In genomic region chr10:931326-932318, GRCh38 we compare ENCODE assay signal across 8 cellular contexts. TPM values are rescaled to one million over a fixed set of nuclear protein-coding genes. Genes with fewer than 3 reads are reported as not detected.
A peak's percentile ranks its signal among the peaks of the same experiment; 100 is the strongest.
DNase-seq lines count a peak whose midpoint lies in the region; ATAC-seq and TF ChIP-seq lines count a peak whose summit lies in the region.

Gene LARP4B (minus strand): TSS chr10:931705. CDS start chr10:885721, 45,984 bp downstream.

- intact Hi-C loops in dendritic cell treated with granulocyte-macrophage colony-stimulating factor and Interleukin-4, amounts not matched to agents 40 ng/mL and 50 ng/mL, for 4 days (cut with micrococcal nuclease) = loop anchor here (2.0 kb wide), 2 partner anchors 117 to 125 kb away; partner anchors contain the start of genes IDI1 and WDR37
- intact Hi-C loops in left lung (cut with DNase I) = no loop called here

- peak; percentile 100 for DNase-seq in CD1c-positive myeloid dendritic cell (ENCODE audit: extremely low spot score)
- peak; percentile 97 for DNase-seq in NCI-H774 (lab: John Stamatoyannopoulos, UW)
- peak; percentile 94 for DNase-seq in activated CD4-positive, alpha-beta T cell treated with anti-CD3 and anti-CD28 coated beads, Interleukin-2, amount 50 U/mL, for 4 hours
- DNase-seq in left lung = peak; percentile 97 to 99
- DNase-seq in stimulated activated CD4-positive, alpha-beta T cell treated with anti-CD3 and anti-CD28 coated beads, Interleukin-2, amount 100 ng/mL, for 4 hours (ENCODE audit: low read depth) = peak; percentile 96

- H3K9me3 Mint-ChIP-seq in dendritic cell treated with granulocyte-macrophage colony-stimulating factor and Interleukin-4, amounts not matched to agents 40 ng/mL and 50 ng/mL, for 4 days = no peaks in the 10 kb centered on the region

- H3K4me1 ChIP-seq in left lung = peaks cover 22 to 42% of the 10 kb centered on the region in 2 donors

- no peaks in the 10 kb centered on the region for H3K27me3 ChIP-seq in left lung

- no peaks in the 10 kb centered on the region for H3K27me3 Mint-ChIP-seq in dendritic cell treated with granulocyte-macrophage colony-stimulating factor and Interleukin-4, amounts not matched to agents 40 ng/mL and 50 ng/mL, for 4 days

- H3K27ac ChIP-seq in left lung = peak within 1 kb of the TSS; percentile 84 to 91

- peak within 1 kb of the TSS; percentile 87 for H3K27ac Mint-ChIP-seq in dendritic cell treated with granulocyte-macrophage colony-stimulating factor and Interleukin-4, amounts not matched to agents 40 ng/mL and 50 ng/mL, for 4 days

- peaks cover 45% of the 10 kb centered on the region for H3K4me1 Mint-ChIP-seq in dendritic cell treated with granulocyte-macrophage colony-stimulating factor and Interleukin-4, amounts not matched to agents 40 ng/mL and 50 ng/mL, for 4 days (ENCODE audit: low read depth)

- H3K4me3 Mint-ChIP-seq in dendritic cell treated with granulocyte-macrophage colony-stimulating factor and Interleukin-4, amounts not matched to agents 40 ng/mL and 50 ng/mL, for 4 days = peak within 1 kb of the TSS; percentile 94

- ATAC-seq in GM19438 (IDR thresholded peaks at IDR 0.05; ENCODE audit: low read depth, unreplicated experiment) = peak; percentile 88
- peak; percentile 86 for ATAC-seq in HG03571 (IDR thresholded peaks at IDR 0.05; ENCODE audit: unreplicated experiment)
- peak; percentile 97 for ATAC-seq in left lung

- no peaks in the 10 kb centered on the region for H3K9me3 ChIP-seq in left lung

- H3K4me3 ChIP-seq in left lung = peak within 1 kb of the TSS; percentile 50 to 64

- peaks cover 21% of the 10 kb centered on the region for H3K36me3 Mint-ChIP-seq in dendritic cell treated with granulocyte-macrophage colony-stimulating factor and Interleukin-4, amounts not matched to agents 40 ng/mL and 50 ng/mL, for 4 days (ENCODE audit: low read depth)

- TF ChIP-seq CTCF in left lung (IDR thresholded peaks at IDR 0.05) = no peak

- peaks cover 0 to 1% of the 10 kb centered on the region in 2 donors for H3K36me3 ChIP-seq in left lung

RNA-seq across cellular contexts. Expression of gene LARP4B, which starts in this region (rescaled TPM):
- total RNA-seq in left lung = 100 to 1,000 TPM; 121 to 122 TPM

Comparison
In these comparisons a context has a peak if more than half of its experiments do, and no peak if none do; other contexts are left out.
1. Peak in every context shown above with its lines: DNase-seq, ATAC-seq, H3K4me3 ChIP-seq and H3K27ac ChIP-seq.